In the genomic region with DNA sequence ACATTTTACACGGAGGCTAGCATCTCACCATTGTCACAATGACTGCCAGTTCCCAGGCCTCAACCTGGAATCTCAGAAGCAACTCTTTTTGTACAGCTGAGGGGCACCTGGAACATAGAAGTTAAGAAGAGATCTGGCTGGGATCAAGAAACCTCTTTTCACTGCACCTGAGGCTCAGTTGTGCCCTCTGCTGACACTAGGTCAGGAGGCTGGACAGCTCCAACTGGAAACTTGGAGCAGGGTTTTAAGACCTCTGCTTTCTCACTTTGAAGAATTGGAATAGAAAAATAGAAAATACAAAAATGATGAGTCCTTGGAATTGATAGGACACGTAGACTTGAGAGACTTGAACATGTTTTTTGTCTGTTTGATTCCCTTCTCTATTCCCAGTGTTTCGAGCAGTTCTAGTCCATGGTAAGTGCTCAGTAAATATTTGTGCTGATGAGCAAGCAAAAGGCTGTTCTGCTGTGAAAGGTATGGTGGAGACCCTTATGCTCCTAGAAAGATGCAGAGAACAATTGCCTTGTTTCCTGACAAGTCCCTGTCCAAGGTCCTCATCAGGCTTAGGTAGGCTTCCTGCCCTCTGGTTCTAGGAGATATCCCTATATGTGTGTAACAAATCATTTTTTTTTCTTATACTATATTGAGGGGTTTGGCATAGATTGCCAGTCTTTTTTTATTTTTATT, we compare ENCODE assay signal across 9 cellular contexts. TPM values are rescaled to one million over a fixed set of nuclear protein-coding genes. Genes with fewer than 3 reads are reported as not detected.
DNase-seq lines count a peak whose midpoint lies in the region; FAIRE-seq and TF ChIP-seq lines count a peak whose summit lies in the region.
"Had no signal": no experiment of that assay in that cellular context is flagged by ENCODE, and none has a peak within 500 bp of the region (broad histone marks: within the 10 kb centered on the region; RNA-seq: fewer than 3 reads in every experiment).

No MANE protein-coding gene starts in this region.

- CTCF ChIA-PET in OCI-LY7 (lab: Charles Lee; ENCODE audit: unreplicated experiment): no interaction called here

- intact Hi-C loops in left ventricle myocardium inferior (cut with micrococcal nuclease): no loop called here
- intact Hi-C loops in OCI-LY7 (cut with micrococcal nuclease; ENCODE audit: unreplicated experiment): no loop called here

- BruUV-seq in OCI-LY7 (replicated peaks; lab: Mats Ljungman, UMichigan): no TSS peak

- H3K4me1 ChIP-seq in left ventricle myocardium inferior (no peaks in the 10 kb centered on the region), right atrium auricular region (no peaks in the 10 kb centered on the region), OCI-LY7 (ENCODE audit: insufficient read depth, low read length, poor library complexity, severe bottlenecking) (no peaks in the 10 kb centered on the region)

- H3K27ac ChIP-seq in left ventricle myocardium inferior (replicated peaks) (no peak overlapping the region), right atrium auricular region (no peak overlapping the region), OCI-LY7 (ENCODE audit: low read depth, low read length, poor library complexity, severe bottlenecking) (no peak overlapping the region)

- H3K4me2 ChIP-seq in OCI-LY7 (ENCODE audit: low read length): no peak overlapping the region

- peak; percentile 17 for FAIRE-seq in urothelium cell line (lab: Jason Lieb, UNC)

- peak; percentile 43 for TF ChIP-seq CTCF in left ventricle myocardium inferior (IDR thresholded peaks at IDR 0.05; ENCODE audit: borderline replicate concordance)
- peak in 1 of 2 donors; percentile 46 for TF ChIP-seq CTCF in right atrium auricular region (IDR thresholded peaks at IDR 0.05)
- TF ChIP-seq CTCF in OCI-LY7 (conservative IDR thresholded peaks at IDR 0.05; ENCODE audit: low read length): peak; percentile 60

- no peak overlapping the region for H2AFZ ChIP-seq in OCI-LY7 (ENCODE audit: low read length)

- H4K20me1 ChIP-seq in OCI-LY7 (ENCODE audit: insufficient read depth, low read length): no peaks in the 10 kb centered on the region

- H3K9me3 ChIP-seq in left ventricle myocardium inferior (replicated peaks) (no peaks in the 10 kb centered on the region), right atrium auricular region (no peaks in the 10 kb centered on the region), OCI-LY7 (ENCODE audit: low read length) (no peaks in the 10 kb centered on the region)

- H3K36me3 ChIP-seq in left ventricle myocardium inferior (no peaks in the 10 kb centered on the region), right atrium auricular region (no peaks in the 10 kb centered on the region), OCI-LY7 (ENCODE audit: insufficient read depth, low read length) (no peaks in the 10 kb centered on the region)

- DNase-seq in left ventricle myocardium inferior: no peak
- DNase-seq in right atrium auricular region (ENCODE audit: low spot score): no peak
- peak; percentile 10 for DNase-seq in OCI-LY7 (ENCODE audit: low spot score)
- peak; percentile 30 for DNase-seq in fibroblast of peridontal ligament (ENCODE audit: extremely low read depth)
- DNase-seq in urothelium cell line (ENCODE audit: low spot score): no peak
- no peak for DNase-seq in NCI-H1417 treated with DMSO at 0.1 percent for 48 hours (lab: John Stamatoyannopoulos, UW)
- no peak for DNase-seq in putamen (ENCODE audit: low spot score)
- no peak for DNase-seq in ureter (ENCODE audit: low spot score)
- DNase-seq: stimulated activated naive B cell treated with anti-CD40 and anti-IgM and Interleukin-4, amounts not matched to agents 10 μg/mL and 1 μg/mL and 100 μg/mL, for 72 hours had no signal

- H3K27me3 ChIP-seq in left ventricle myocardium inferior (ENCODE audit: low read depth) (no peaks in the 10 kb centered on the region), right atrium auricular region (no peaks in the 10 kb centered on the region)

- H3K9me2 ChIP-seq in OCI-LY7 (ENCODE audit: insufficient read depth, low read length): no peaks in the 10 kb centered on the region

- POLR2A ChIA-PET in OCI-LY7 (lab: Charles Lee): no interaction called here

- H3K79me2 ChIP-seq in OCI-LY7 (ENCODE audit: insufficient read depth, low read depth, low read length): no peaks in the 10 kb centered on the region

- no peak overlapping the region for H3K4me3 ChIP-seq in left ventricle myocardium inferior
- H3K4me3 ChIP-seq in right atrium auricular region: no peak overlapping the region
- H3K4me3 ChIP-seq in OCI-LY7 (ENCODE audit: low read depth, low read length, poor library complexity, severe bottlenecking): no peak overlapping the region

RNA-seq across cellular contexts. Expression of a gene that starts 13.6 kb away (rescaled TPM):
- total RNA-seq in left ventricle myocardium inferior (6.8 TPM), right atrium auricular region (1 to 10 TPM; 5.0 to 7.6 TPM), OCI-LY7 (2022) (16.4 and 16.5 TPM in 2 replicates), ureter (10.0 TPM)
- 9.1 and 14.2 TPM in 2 replicates for total RNA-seq in OCI-LY7 (2014; rRNA removed; shearing (Covaris generic))

Comparison
In these comparisons a context has a peak if more than half of its experiments do, and no peak if none do; other contexts are left out.
1. DNase-seq: peak in OCI-LY7 (single experiment) and fibroblast of peridontal ligament (single experiment); none in left ventricle myocardium inferior (single experiment), right atrium auricular region (single experiment), urothelium cell line (single experiment), NCI-H1417 treated with DMSO at 0.1 percent for 48 hours (single experiment), putamen (single experiment) and ureter (single experiment).